Comparison of ENCODE assay signal across 25 cellular contexts in genomic region chr17:31231852-31232251, GRCh38.
"Had no signal": no experiment of that assay in that cellular context is flagged by ENCODE, and none has a peak within 500 bp of the region (broad histone marks: within the 10 kb centered on the region; RNA-seq: fewer than 3 reads in every experiment).

No MANE protein-coding gene starts in this region.

- H3K4me1 ChIP-seq: left ventricle myocardium inferior, neural progenitor cell, right atrium auricular region, right lobe of liver, testis, thyroid gland, transverse colon, upper lobe of left lung, vagina had no signal

- H3K4me3 ChIP-seq: hepatocyte, left ventricle myocardium inferior, lung, neural progenitor cell, right atrium auricular region, right lobe of liver, smooth muscle cell, stomach, testis, thyroid gland, transverse colon, upper lobe of left lung, vagina had no signal

- H3K27ac ChIP-seq: hepatocyte, left ventricle myocardium inferior, neural progenitor cell, neutrophil, parathyroid adenoma, right atrium auricular region, right lobe of liver, stomach, testis, thyroid gland, transverse colon, upper lobe of left lung, vagina had no signal

- H3K9ac ChIP-seq: neural progenitor cell, parathyroid adenoma had no signal

- H2AFZ ChIP-seq: hepatocyte, neural progenitor cell, parathyroid adenoma had no signal

- H3K79me2 ChIP-seq: hepatocyte, parathyroid adenoma had no signal

- ATAC-seq: natural killer cell; right lobe of liver; stimulated activated naive B cell treated with anti-CD40 and anti-IgM and Interleukin-4, amounts not matched to agents 10 μg/mL and 1 μg/mL and 100 μg/mL, for 72 hours; stimulated activated naive CD8-positive, alpha-beta T cell treated with anti-CD3 and anti-CD28 coated beads, Interleukin-15, Interleukin-2, amounts not matched to agents 100 U/mL and 50 U/mL, for 24 hours had no signal

- H3K9me3 ChIP-seq: left ventricle myocardium inferior, neutrophil, right atrium auricular region, right lobe of liver, stomach, testis, thyroid gland, transverse colon, upper lobe of left lung, vagina had no signal

- H3K4me2 ChIP-seq: hepatocyte, neural progenitor cell, smooth muscle cell had no signal

- DNase-seq: islet precursor cell; left ventricle myocardium inferior; midbrain; natural killer cell; nephron progenitor cell; occipital lobe; right lobe of liver; stimulated activated CD4-positive, alpha-beta T cell treated with anti-CD3 and anti-CD28 coated beads, Interleukin-1b, Interleukin-23, amount 100 ng/mL, for 48 hours; stimulated activated CD4-positive, alpha-beta T cell treated with anti-CD3 and anti-CD28 coated beads, Interleukin-2, amount 100 ng/mL, for 48 hours; stimulated activated CD4-positive, alpha-beta T cell treated with anti-CD3 and anti-CD28 coated beads, Interleukin-4, amount 100 ng/mL, for 4 hours; stimulated activated naive B cell treated with anti-CD40 and anti-IgM and Interleukin-4, amounts not matched to agents 10 μg/mL and 1 μg/mL and 100 μg/mL, for 72 hours; stimulated activated naive CD8-positive, alpha-beta T cell treated with anti-CD3 and anti-CD28 coated beads, Interleukin-15, Interleukin-2, amounts not matched to agents 100 U/mL and 50 U/mL, for 24 hours; stomach; testis; thyroid gland; transverse colon; upper lobe of left lung had no signal

- H3K27me3 ChIP-seq: hepatocyte, neural progenitor cell, neutrophil, right atrium auricular region, right lobe of liver, stomach, testis, thyroid gland, transverse colon, upper lobe of left lung, vagina had no signal
